1 cellular context compared by ENCODE assay signal in genomic region chr9:124818431-124819281, GRCh38.
TF ChIP-seq lines count a peak whose summit lies in the region.

No MANE protein-coding gene starts in this region.

TF ChIP-seq in K562, 482 proteins besides CTCF, POLR2A, EP300 and RAD21 (continues in another document):
- TF ChIP-seq POLR2H (tag; IDR thresholded peaks at IDR 0.05; ENCODE audit: low read depth) (no peak), RBM22 (IDR thresholded peaks at IDR 0.05; ENCODE audit: low read depth, low read length, poor library complexity, severe bottlenecking) (no peak), TCF7L2 (IDR thresholded peaks at IDR 0.05; ENCODE audit: low read depth, low read length) (0 out of 2 replicates have a peak, but pooled peaks have one; percentile 22), DMBX1 (CRISPR knock-in tag; IDR thresholded peaks at IDR 0.05; ENCODE audit: borderline replicate concordance) (no peak), NUFIP1 (IDR thresholded peaks at IDR 0.05; ENCODE audit: partially characterized antibody) (no peak), ZNF639 (CRISPR knock-in tag; conservative IDR thresholded peaks at IDR 0.05 in 1 of 2, IDR thresholded peaks at IDR 0.05 in 1 of 2) (no peak; a peak in 1 of 4 replicates), SAFB2 (IDR thresholded peaks at IDR 0.05; ENCODE audit: borderline replicate concordance, low read depth, low read length, severe bottlenecking) (no peak), CREM (IDR thresholded peaks at IDR 0.05; ENCODE audit: low read depth) (peak; percentile 30; the same call in 1 of the 2 replicates), HBP1 (CRISPR knock-in tag; IDR thresholded peaks at IDR 0.05) (no peak), PKNOX1 (IDR thresholded peaks at IDR 0.05) (0 out of 2 replicates have a peak, but pooled peaks have one; percentile 5), NEUROD1 (IDR thresholded peaks at IDR 0.05; ENCODE audit: borderline replicate concordance, low read depth, low read length, partially characterized antibody) (no peak), ZNF707 (CRISPR knock-in tag; conservative IDR thresholded peaks at IDR 0.05) (no peak), NFXL1 (CRISPR knock-in tag; IDR thresholded peaks at IDR 0.05) (no peak), SRF (CRISPR knock-in tag; IDR thresholded peaks at IDR 0.05) (no peak), ZNF592 (IDR thresholded peaks at IDR 0.05) (no peak), SMARCE1 (IDR thresholded peaks at IDR 0.05) (peak; percentile 57; the same call in 1 of the 2 replicates), ZNF766 (CRISPR knock-in tag; conservative IDR thresholded peaks at IDR 0.05) (peak; percentile 57), BHLHE40 (IDR thresholded peaks at IDR 0.05; ENCODE audit: low read length) (peak; percentile 77), ZNF212 (CRISPR knock-in tag; IDR thresholded peaks at IDR 0.05) (no peak), EWSR1 (IDR thresholded peaks at IDR 0.05; ENCODE audit: borderline replicate concordance, low read depth, partially characterized antibody) (no peak), ZBTB17 (CRISPR knock-in tag; IDR thresholded peaks at IDR 0.05) (0 out of 2 replicates have a peak, but pooled peaks have one; percentile 30), SOX6 (IDR thresholded peaks at IDR 0.05) (peak; percentile 33; the same call in 1 of the 2 replicates), ARID1B (IDR thresholded peaks at IDR 0.05) (peak; percentile 48; the same call in 1 of the 2 replicates), REST (CRISPR knock-in tag; IDR thresholded peaks at IDR 0.05; ENCODE audit: low read depth) (no peak), ESRRA (IDR thresholded peaks at IDR 0.05; ENCODE audit: borderline replicate concordance, low read depth) (peak; percentile 85), ZKSCAN8 (CRISPR knock-in tag; IDR thresholded peaks at IDR 0.05) (peak; percentile 35; the same call in 1 of the 2 replicates), SMARCA4 (IDR thresholded peaks at IDR 0.05) (peak; percentile 45; the same call in 1 of the 2 replicates), PTBP1 (IDR thresholded peaks at IDR 0.05; ENCODE audit: low read depth, low read length) (no peak), ZFX (CRISPR knock-in tag; IDR thresholded peaks at IDR 0.05) (peak; percentile 26), CEBPG (CRISPR knock-in tag; IDR thresholded peaks at IDR 0.05) (no peak), CEBPG (tag; conservative IDR thresholded peaks at IDR 0.05 in 1 of 2, IDR thresholded peaks at IDR 0.05 in 1 of 2) (0 out of 4 replicates have a peak, but pooled peaks of 1 of the 2 experiments have one; percentile 8), OTX1 (CRISPR knock-in tag; IDR thresholded peaks at IDR 0.05) (0 out of 2 replicates have a peak, but pooled peaks have one; percentile 4), CBFA2T3 (IDR thresholded peaks at IDR 0.05) (peak; percentile 18; the same call in 1 of the 2 replicates), CXXC5 (CRISPR knock-in tag; IDR thresholded peaks at IDR 0.05) (0 out of 2 replicates have a peak, but pooled peaks have one; percentile 44), L3MBTL2 (IDR thresholded peaks at IDR 0.05) (peak; percentile 73), MIER1 (IDR thresholded peaks at IDR 0.05; ENCODE audit: low read depth) (no peak), MEF2D (tag; conservative IDR thresholded peaks at IDR 0.05; ENCODE audit: low read depth) (peak; percentile 59; the same call in 1 of the 2 replicates), THRAP3 (IDR thresholded peaks at IDR 0.05; ENCODE audit: borderline replicate concordance) (no peak), ATF7 (IDR thresholded peaks at IDR 0.05) (peak; percentile 44; the same call in 1 of the 2 replicates), ELF1 (tag; IDR thresholded peaks at IDR 0.05) (0 out of 2 replicates have a peak, but pooled peaks have one; percentile 36), DACH1 (IDR thresholded peaks at IDR 0.05; ENCODE audit: partially characterized antibody) (no peak), E2F3 (CRISPR knock-in tag; IDR thresholded peaks at IDR 0.05) (no peak), HSF4 (CRISPR knock-in tag; IDR thresholded peaks at IDR 0.05; ENCODE audit: borderline replicate concordance) (no peak), NCOA1 (IDR thresholded peaks at IDR 0.05; ENCODE audit: low read depth) (no peak), TEAD1 (CRISPR knock-in tag; IDR thresholded peaks at IDR 0.05) (0 out of 4 replicates have a peak, but pooled peaks of 1 of the 2 experiments have one; percentile 32), ZNF76 (CRISPR knock-in tag; IDR thresholded peaks at IDR 0.05; ENCODE audit: borderline replicate concordance) (0 out of 2 replicates have a peak, but pooled peaks have one; percentile 17), NR2C2 (CRISPR knock-in tag; IDR thresholded peaks at IDR 0.05) (no peak), NR2C2 (tag; IDR thresholded peaks at IDR 0.05) (peak; percentile 67), ZNF584 (CRISPR knock-in tag; IDR thresholded peaks at IDR 0.05; ENCODE audit: low read depth) (0 out of 2 replicates have a peak, but pooled peaks have one; percentile 15), RBFOX2 (IDR thresholded peaks at IDR 0.05; ENCODE audit: low read depth, low read length) (0 out of 2 replicates have a peak, but pooled peaks have one; percentile 36), RCOR1 (IDR thresholded peaks at IDR 0.05; ENCODE audit: borderline replicate concordance in 1 of 2, low read depth in 2 of 2, low read length in 2 of 2) (peak in 1 of 2 experiments; percentile 41; a peak in 1 of 4 replicates), TOE1 (IDR thresholded peaks at IDR 0.05; ENCODE audit: borderline replicate concordance) (peak; percentile 43; the same call in 1 of the 2 replicates), TOE1 (CRISPR knock-in tag; IDR thresholded peaks at IDR 0.05; ENCODE audit: borderline replicate concordance, low read depth) (no peak)
- TF ChIP-seq, protein P1, sequence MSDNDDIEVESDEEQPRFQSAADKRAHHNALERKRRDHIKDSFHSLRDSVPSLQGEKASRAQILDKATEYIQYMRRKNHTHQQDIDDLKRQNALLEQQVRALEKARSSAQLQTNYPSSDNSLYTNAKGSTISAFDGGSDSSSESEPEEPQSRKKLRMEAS (CRISPR knock-in tag; IDR thresholded peaks at IDR 0.05) = peak; percentile 62
- TF ChIP-seq, protein P2, sequence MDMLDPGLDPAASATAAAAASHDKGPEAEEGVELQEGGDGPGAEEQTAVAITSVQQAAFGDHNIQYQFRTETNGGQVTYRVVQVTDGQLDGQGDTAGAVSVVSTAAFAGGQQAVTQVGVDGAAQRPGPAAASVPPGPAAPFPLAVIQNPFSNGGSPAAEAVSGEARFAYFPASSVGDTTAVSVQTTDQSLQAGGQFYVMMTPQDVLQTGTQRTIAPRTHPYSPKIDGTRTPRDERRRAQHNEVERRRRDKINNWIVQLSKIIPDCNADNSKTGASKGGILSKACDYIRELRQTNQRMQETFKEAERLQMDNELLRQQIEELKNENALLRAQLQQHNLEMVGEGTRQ (CRISPR knock-in tag; IDR thresholded peaks at IDR 0.05) = peak; percentile 19; the same call in 1 of the 2 replicates
- TF ChIP-seq, protein P3, sequence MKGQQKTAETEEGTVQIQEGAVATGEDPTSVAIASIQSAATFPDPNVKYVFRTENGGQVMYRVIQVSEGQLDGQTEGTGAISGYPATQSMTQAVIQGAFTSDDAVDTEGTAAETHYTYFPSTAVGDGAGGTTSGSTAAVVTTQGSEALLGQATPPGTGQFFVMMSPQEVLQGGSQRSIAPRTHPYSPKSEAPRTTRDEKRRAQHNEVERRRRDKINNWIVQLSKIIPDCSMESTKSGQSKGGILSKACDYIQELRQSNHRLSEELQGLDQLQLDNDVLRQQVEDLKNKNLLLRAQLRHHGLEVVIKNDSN (CRISPR knock-in tag; IDR thresholded peaks at IDR 0.05) = peak; percentile 15; the same call in 1 of the 2 replicates
- TF ChIP-seq, protein P4, sequence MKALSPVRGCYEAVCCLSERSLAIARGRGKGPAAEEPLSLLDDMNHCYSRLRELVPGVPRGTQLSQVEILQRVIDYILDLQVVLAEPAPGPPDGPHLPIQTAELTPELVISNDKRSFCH (CRISPR knock-in tag; IDR thresholded peaks at IDR 0.05) = no peak
- TF ChIP-seq, protein P4 (tag; IDR thresholded peaks at IDR 0.05) = peak; percentile 73; the same call in 1 of the 2 replicates
- TF ChIP-seq, protein P5, sequence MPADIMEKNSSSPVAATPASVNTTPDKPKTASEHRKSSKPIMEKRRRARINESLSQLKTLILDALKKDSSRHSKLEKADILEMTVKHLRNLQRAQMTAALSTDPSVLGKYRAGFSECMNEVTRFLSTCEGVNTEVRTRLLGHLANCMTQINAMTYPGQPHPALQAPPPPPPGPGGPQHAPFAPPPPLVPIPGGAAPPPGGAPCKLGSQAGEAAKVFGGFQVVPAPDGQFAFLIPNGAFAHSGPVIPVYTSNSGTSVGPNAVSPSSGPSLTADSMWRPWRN (IDR thresholded peaks at IDR 0.05; ENCODE audit: low read depth) = no peak
